1 cellular context compared by ENCODE assay signal in the genomic region with DNA sequence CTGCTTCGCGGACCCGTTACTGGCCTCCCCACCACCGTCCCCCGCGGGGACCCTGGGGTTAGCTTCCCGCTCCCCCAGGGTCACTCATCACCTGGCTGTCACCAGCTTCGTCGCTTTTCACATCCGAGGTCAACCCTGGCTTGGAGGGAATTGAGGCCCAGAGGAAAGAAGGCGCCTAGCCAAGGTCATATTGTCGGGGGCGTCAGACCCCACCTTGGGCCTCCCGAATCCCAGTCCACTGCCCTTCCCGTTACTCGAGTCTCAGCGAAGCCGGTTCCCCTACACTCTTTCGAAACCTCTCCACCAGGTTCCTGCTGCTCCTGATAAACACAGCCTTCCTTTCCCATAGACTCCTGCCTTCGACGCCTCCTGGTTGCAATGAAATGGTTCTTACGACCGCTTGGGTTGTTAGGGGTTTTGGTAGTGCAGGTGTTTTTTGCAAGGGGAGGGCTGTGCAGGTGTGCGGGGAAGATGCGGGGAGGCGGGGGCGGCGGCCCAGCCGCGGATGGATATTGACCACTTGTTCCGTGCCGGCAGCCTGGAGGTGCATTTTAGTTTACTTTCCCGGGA.
TF ChIP-seq lines count a peak whose summit lies in the region.

No MANE protein-coding gene starts in this region.

TF ChIP-seq in SK-N-SH treated with all-trans-retinoic acid at 6 μM for 48 hours, 23 proteins besides CTCF, POLR2A, EP300 and RAD21 (continued from another document):
- TF ChIP-seq, protein P1, sequence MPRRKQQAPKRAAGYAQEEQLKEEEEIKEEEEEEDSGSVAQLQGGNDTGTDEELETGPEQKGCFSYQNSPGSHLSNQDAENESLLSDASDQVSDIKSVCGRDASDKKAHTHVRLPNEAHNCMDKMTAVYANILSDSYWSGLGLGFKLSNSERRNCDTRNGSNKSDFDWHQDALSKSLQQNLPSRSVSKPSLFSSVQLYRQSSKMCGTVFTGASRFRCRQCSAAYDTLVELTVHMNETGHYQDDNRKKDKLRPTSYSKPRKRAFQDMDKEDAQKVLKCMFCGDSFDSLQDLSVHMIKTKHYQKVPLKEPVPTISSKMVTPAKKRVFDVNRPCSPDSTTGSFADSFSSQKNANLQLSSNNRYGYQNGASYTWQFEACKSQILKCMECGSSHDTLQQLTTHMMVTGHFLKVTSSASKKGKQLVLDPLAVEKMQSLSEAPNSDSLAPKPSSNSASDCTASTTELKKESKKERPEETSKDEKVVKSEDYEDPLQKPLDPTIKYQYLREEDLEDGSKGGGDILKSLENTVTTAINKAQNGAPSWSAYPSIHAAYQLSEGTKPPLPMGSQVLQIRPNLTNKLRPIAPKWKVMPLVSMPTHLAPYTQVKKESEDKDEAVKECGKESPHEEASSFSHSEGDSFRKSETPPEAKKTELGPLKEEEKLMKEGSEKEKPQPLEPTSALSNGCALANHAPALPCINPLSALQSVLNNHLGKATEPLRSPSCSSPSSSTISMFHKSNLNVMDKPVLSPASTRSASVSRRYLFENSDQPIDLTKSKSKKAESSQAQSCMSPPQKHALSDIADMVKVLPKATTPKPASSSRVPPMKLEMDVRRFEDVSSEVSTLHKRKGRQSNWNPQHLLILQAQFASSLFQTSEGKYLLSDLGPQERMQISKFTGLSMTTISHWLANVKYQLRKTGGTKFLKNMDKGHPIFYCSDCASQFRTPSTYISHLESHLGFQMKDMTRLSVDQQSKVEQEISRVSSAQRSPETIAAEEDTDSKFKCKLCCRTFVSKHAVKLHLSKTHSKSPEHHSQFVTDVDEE (CRISPR knock-in tag; IDR thresholded peaks at IDR 0.05) = no peak
- TF ChIP-seq ZFP3 (CRISPR knock-in tag; IDR thresholded peaks at IDR 0.05) (no peak), RARB (CRISPR knock-in tag; IDR thresholded peaks at IDR 0.05) (no peak), OSR1 (CRISPR knock-in tag; IDR thresholded peaks at IDR 0.05) (no peak), ZFP30 (CRISPR knock-in tag; IDR thresholded peaks at IDR 0.05) (no peak), ESRRG (CRISPR knock-in tag; IDR thresholded peaks at IDR 0.05) (no peak), ZC3H10 (CRISPR knock-in tag; IDR thresholded peaks at IDR 0.05) (no peak), CSDC2 (CRISPR knock-in tag; IDR thresholded peaks at IDR 0.05) (no peak), ISL1 (CRISPR knock-in tag; IDR thresholded peaks at IDR 0.05) (no peak)
- TF ChIP-seq, protein P2, sequence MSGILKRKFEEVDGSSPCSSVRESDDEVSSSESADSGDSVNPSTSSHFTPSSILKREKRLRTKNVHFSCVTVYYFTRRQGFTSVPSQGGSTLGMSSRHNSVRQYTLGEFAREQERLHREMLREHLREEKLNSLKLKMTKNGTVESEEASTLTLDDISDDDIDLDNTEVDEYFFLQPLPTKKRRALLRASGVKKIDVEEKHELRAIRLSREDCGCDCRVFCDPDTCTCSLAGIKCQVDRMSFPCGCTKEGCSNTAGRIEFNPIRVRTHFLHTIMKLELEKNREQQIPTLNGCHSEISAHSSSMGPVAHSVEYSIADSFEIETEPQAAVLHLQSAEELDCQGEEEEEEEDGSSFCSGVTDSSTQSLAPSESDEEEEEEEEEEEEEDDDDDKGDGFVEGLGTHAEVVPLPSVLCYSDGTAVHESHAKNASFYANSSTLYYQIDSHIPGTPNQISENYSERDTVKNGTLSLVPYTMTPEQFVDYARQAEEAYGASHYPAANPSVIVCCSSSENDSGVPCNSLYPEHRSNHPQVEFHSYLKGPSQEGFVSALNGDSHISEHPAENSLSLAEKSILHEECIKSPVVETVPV (CRISPR knock-in tag; IDR thresholded peaks at IDR 0.05) = no peak
TF ChIP-seq in SK-N-SH treated with all-trans-retinoic acid at 6 μM for 48 hours: peak in this region for 0.
